Comparison of ENCODE assay signal across 22 cellular contexts in the genomic region with DNA sequence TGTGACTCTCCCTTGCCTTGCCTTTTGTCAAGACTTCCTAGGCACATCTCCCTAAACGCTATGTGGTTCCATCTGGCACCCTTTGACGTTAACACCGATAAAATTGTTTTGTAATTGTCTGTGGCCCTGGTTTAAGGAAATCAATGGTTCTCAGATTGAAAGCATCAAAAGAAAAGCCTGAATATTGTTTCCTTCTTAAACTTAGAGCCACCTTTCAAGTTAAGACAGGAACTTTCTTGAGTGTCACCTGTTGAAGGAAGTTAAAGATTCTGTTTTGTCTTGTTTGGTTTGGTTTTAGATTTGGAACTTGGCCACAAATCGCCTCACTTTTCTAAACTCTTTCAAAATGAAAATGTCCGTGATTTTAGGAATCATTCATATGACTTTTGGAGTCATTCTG. TPM values are rescaled to one million over a fixed set of nuclear protein-coding genes. Genes with fewer than 3 reads are reported as not detected.
DNase-seq lines count a peak whose midpoint lies in the region; ATAC-seq and TF ChIP-seq lines count a peak whose summit lies in the region.
"Had no signal": no experiment of that assay in that cellular context is flagged by ENCODE, and none has a peak within 500 bp of the region (broad histone marks: within the 10 kb centered on the region; RNA-seq: fewer than 3 reads in every experiment).

No MANE protein-coding gene starts in this region.

- CTCF ChIA-PET in activated CD4-positive, alpha-beta T cell treated with anti-CD3 and anti-CD28 coated beads for 36 hours (lab: Charles Lee): interaction anchor here (0.6 kb wide), 1 partner anchor 79 kb away, joined by 4 read pairs; no protein-coding TSS in a partner anchor
- CTCF ChIA-PET in GM10248 (lab: Yijun Ruan, JAX): no interaction called here

- peaks cover 9 to 25% of the 10 kb centered on the region in 2 experiments for H3K4me1 ChIP-seq in neutrophil (ENCODE audit: control insufficient read depth in 1 of 2, insufficient read depth in 1 of 2, low read depth in 1 of 2, low read length in 1 of 2)

- H3K4me1 Mint-ChIP-seq in activated CD4-positive, alpha-beta T cell treated with anti-CD3 and anti-CD28 coated beads for 36 hours: peaks cover 21% of the 10 kb centered on the region
- H3K4me1 Mint-ChIP-seq in stimulated activated naive CD8-positive, alpha-beta T cell treated with anti-CD3 and anti-CD28 coated beads, Interleukin-15, Interleukin-2, amounts not matched to agents 100 ng/mL and 50 ng/mL, for 24 hours (ENCODE audit: low read depth): peaks cover 31% of the 10 kb centered on the region
- H3K4me1 Mint-ChIP-seq in stimulated activated naive CD8-positive, alpha-beta T cell treated with anti-CD3 and anti-CD28 coated beads, Interleukin-15, amount 100 ng/mL, for 72 hours: peaks cover 24% of the 10 kb centered on the region
- peaks cover 14% of the 10 kb centered on the region for H3K4me1 Mint-ChIP-seq in activated naive CD8-positive, alpha-beta T cell treated with anti-CD3 and anti-CD28 coated beads for 36 hours

- no peak overlapping the region for H3K4me3 Mint-ChIP-seq in activated CD4-positive, alpha-beta T cell treated with anti-CD3 and anti-CD28 coated beads for 36 hours
- no peak overlapping the region for H3K4me3 Mint-ChIP-seq in stimulated activated naive CD8-positive, alpha-beta T cell treated with anti-CD3 and anti-CD28 coated beads, Interleukin-15, Interleukin-2, amounts not matched to agents 100 ng/mL and 50 ng/mL, for 24 hours
- no peak overlapping the region for H3K4me3 Mint-ChIP-seq in stimulated activated naive CD8-positive, alpha-beta T cell treated with anti-CD3 and anti-CD28 coated beads, Interleukin-15, amount 100 ng/mL, for 72 hours
- H3K4me3 Mint-ChIP-seq in activated naive CD8-positive, alpha-beta T cell treated with anti-CD3 and anti-CD28 coated beads for 36 hours: no peak overlapping the region

- peak overlapping the region; percentile 66 for H3K27ac ChIP-seq in neutrophil
- H3K27ac ChIP-seq: 22Rv1, KMS-11 had no signal

- no peak overlapping the region for H3K4me3 ChIP-seq in neutrophil (ENCODE audit: low read depth in 1 of 2, low read length in 1 of 2)

- TF ChIP-seq CTCF in neutrophil (IDR thresholded peaks at IDR 0.05) (no peak), GM10248 (IDR thresholded peaks at IDR 0.05; ENCODE audit: control extremely low read depth, extremely low read depth, low read depth, missing control alignments) (no peak)

- H3K27me3 ChIP-seq in neutrophil: no peaks in the 10 kb centered on the region

- POLR2A ChIA-PET in activated CD4-positive, alpha-beta T cell treated with anti-CD3 and anti-CD28 coated beads for 36 hours (lab: Charles Lee): no interaction called here
- POLR2A ChIA-PET in GM10248 (lab: Yijun Ruan, JAX): no interaction called here

- intact Hi-C loops in activated CD4-positive, alpha-beta T cell treated with anti-CD3 and anti-CD28 coated beads for 36 hours (cut with DNase I, micrococcal nuclease): no loop called here

- peaks cover 42% of the 10 kb centered on the region for H3K36me3 ChIP-seq in neutrophil

- H3K9me3 Mint-ChIP-seq in activated CD4-positive, alpha-beta T cell treated with anti-CD3 and anti-CD28 coated beads for 36 hours (ENCODE audit: low read depth): no peaks in the 10 kb centered on the region
- no peaks in the 10 kb centered on the region for H3K9me3 Mint-ChIP-seq in stimulated activated naive CD8-positive, alpha-beta T cell treated with anti-CD3 and anti-CD28 coated beads, Interleukin-15, Interleukin-2, amounts not matched to agents 100 ng/mL and 50 ng/mL, for 24 hours
- no peaks in the 10 kb centered on the region for H3K9me3 Mint-ChIP-seq in stimulated activated naive CD8-positive, alpha-beta T cell treated with anti-CD3 and anti-CD28 coated beads, Interleukin-15, amount 100 ng/mL, for 72 hours
- no peaks in the 10 kb centered on the region for H3K9me3 Mint-ChIP-seq in activated naive CD8-positive, alpha-beta T cell treated with anti-CD3 and anti-CD28 coated beads for 36 hours

- H3K9me3 ChIP-seq in neutrophil: no peaks in the 10 kb centered on the region

- DNase-seq in activated CD4-positive, alpha-beta T cell treated with anti-CD3 and anti-CD28 coated beads for 36 hours: no peak
- no peak for DNase-seq in activated CD4-positive, alpha-beta T cell treated with anti-CD3 and anti-CD28 coated beads for 4 hours
- DNase-seq in stimulated activated naive CD8-positive, alpha-beta T cell treated with anti-CD3 and anti-CD28 coated beads, Interleukin-15, amount 100 ng/mL, for 72 hours: no peak
- DNase-seq in activated naive CD8-positive, alpha-beta T cell treated with anti-CD3 and anti-CD28 coated beads for 36 hours: no peak
- DNase-seq in GM10248 (ENCODE audit: extremely low spot score): no peak
- DNase-seq in T-helper 1 cell: no peak
- DNase-seq: AML-193; C1 segment of cervical spinal cord; GDM1; NCI-H1105; NCI-H146; NCI-H2029; NCI-H345; NCI-H524; NCI-H774; NK-92 treated with Interleukin-12 subunit alpha and Interleukin-12 subunit beta, amount 100 ng/mL, for 24 hours had no signal

- no peaks in the 10 kb centered on the region for H3K27me3 Mint-ChIP-seq in activated CD4-positive, alpha-beta T cell treated with anti-CD3 and anti-CD28 coated beads for 36 hours
- no peaks in the 10 kb centered on the region for H3K27me3 Mint-ChIP-seq in stimulated activated naive CD8-positive, alpha-beta T cell treated with anti-CD3 and anti-CD28 coated beads, Interleukin-15, Interleukin-2, amounts not matched to agents 100 ng/mL and 50 ng/mL, for 24 hours
- H3K27me3 Mint-ChIP-seq in stimulated activated naive CD8-positive, alpha-beta T cell treated with anti-CD3 and anti-CD28 coated beads, Interleukin-15, amount 100 ng/mL, for 72 hours: no peaks in the 10 kb centered on the region
- no peaks in the 10 kb centered on the region for H3K27me3 Mint-ChIP-seq in activated naive CD8-positive, alpha-beta T cell treated with anti-CD3 and anti-CD28 coated beads for 36 hours

- H3K27ac Mint-ChIP-seq in activated CD4-positive, alpha-beta T cell treated with anti-CD3 and anti-CD28 coated beads for 36 hours: peak overlapping the region; percentile 7
- peak overlapping the region; percentile 40 for H3K27ac Mint-ChIP-seq in stimulated activated naive CD8-positive, alpha-beta T cell treated with anti-CD3 and anti-CD28 coated beads, Interleukin-15, Interleukin-2, amounts not matched to agents 100 ng/mL and 50 ng/mL, for 24 hours
- no peak overlapping the region for H3K27ac Mint-ChIP-seq in stimulated activated naive CD8-positive, alpha-beta T cell treated with anti-CD3 and anti-CD28 coated beads, Interleukin-15, amount 100 ng/mL, for 72 hours
- H3K27ac Mint-ChIP-seq in activated naive CD8-positive, alpha-beta T cell treated with anti-CD3 and anti-CD28 coated beads for 36 hours: peak overlapping the region; percentile 26

- peaks cover 71% of the 10 kb centered on the region for H3K36me3 Mint-ChIP-seq in activated CD4-positive, alpha-beta T cell treated with anti-CD3 and anti-CD28 coated beads for 36 hours (ENCODE audit: low read depth)
- peaks cover 78% of the 10 kb centered on the region for H3K36me3 Mint-ChIP-seq in stimulated activated naive CD8-positive, alpha-beta T cell treated with anti-CD3 and anti-CD28 coated beads, Interleukin-15, Interleukin-2, amounts not matched to agents 100 ng/mL and 50 ng/mL, for 24 hours (ENCODE audit: low read depth)
- peaks cover 38% of the 10 kb centered on the region for H3K36me3 Mint-ChIP-seq in activated naive CD8-positive, alpha-beta T cell treated with anti-CD3 and anti-CD28 coated beads for 36 hours

- ATAC-seq in activated CD4-positive, alpha-beta T cell treated with anti-CD3 and anti-CD28 coated beads for 36 hours: no peak
- no peak for ATAC-seq in stimulated activated naive CD8-positive, alpha-beta T cell treated with anti-CD3 and anti-CD28 coated beads, Interleukin-15, amount 100 ng/mL, for 72 hours
- ATAC-seq: HCT116, Panc1 had no signal

RNA-seq across cellular contexts. Expression of a gene that starts 14.8 kb away (rescaled TPM):
- under 1 TPM; 0.16 to 0.37 TPM for total RNA-seq in activated CD4-positive, alpha-beta T cell treated with anti-CD3 and anti-CD28 coated beads for 36 hours
- total RNA-seq in activated naive CD8-positive, alpha-beta T cell treated with anti-CD3 and anti-CD28 coated beads for 36 hours: under 1 TPM; 0.06 to 0.22 TPM

RNA-seq across cellular contexts. Expression of a gene that starts 35.2 kb away (rescaled TPM):
- total RNA-seq in activated CD4-positive, alpha-beta T cell treated with anti-CD3 and anti-CD28 coated beads for 36 hours: 10 to 100 TPM; 71.9 to 79.1 TPM
- total RNA-seq in activated naive CD8-positive, alpha-beta T cell treated with anti-CD3 and anti-CD28 coated beads for 36 hours: 10 to 100 TPM; 49.5 to 54.3 TPM

Comparison
In these comparisons a context has a peak if more than half of its experiments do, and no peak if none do; other contexts are left out.
1. H3K27ac Mint-ChIP-seq: peak in activated CD4-positive, alpha-beta T cell treated with anti-CD3 and anti-CD28 coated beads for 36 hours (single experiment), stimulated activated naive CD8-positive, alpha-beta T cell treated with anti-CD3 and anti-CD28 coated beads, Interleukin-15, Interleukin-2, amounts not matched to agents 100 ng/mL and 50 ng/mL, for 24 hours (single experiment) and activated naive CD8-positive, alpha-beta T cell treated with anti-CD3 and anti-CD28 coated beads for 36 hours (single experiment); none in stimulated activated naive CD8-positive, alpha-beta T cell treated with anti-CD3 and anti-CD28 coated beads, Interleukin-15, amount 100 ng/mL, for 72 hours (0 of 2).